12 cellular contexts compared by ENCODE assay signal in genomic region chr14:100541621-100542560, GRCh38.
"Had no signal": no experiment of that assay in that cellular context is flagged by ENCODE, and none has a peak within 500 bp of the region (broad histone marks: within the 10 kb centered on the region; RNA-seq: fewer than 3 reads in every experiment).

No MANE protein-coding gene starts in this region.

- H3K9me3 Mint-ChIP-seq: activated naive CD4-positive, alpha-beta T cell treated with anti-CD3 and anti-CD28 coated beads, Interleukin-2, amount 50 U/mL, for 72 hours; immature natural killer cell; memory B cell; type B pancreatic cell had no signal

- H3K9me3 ChIP-seq: breast epithelium, esophagus squamous epithelium had no signal

- H3K27me3 Mint-ChIP-seq: memory B cell, type B pancreatic cell had no signal

- H3K4me3 Mint-ChIP-seq: immature natural killer cell, memory B cell, type B pancreatic cell had no signal

- H3K36me3 Mint-ChIP-seq: activated naive CD4-positive, alpha-beta T cell treated with anti-CD3 and anti-CD28 coated beads, Interleukin-2, amount 50 U/mL, for 72 hours; immature natural killer cell; memory B cell; type B pancreatic cell had no signal

- H3K4me3 ChIP-seq: breast epithelium, esophagus squamous epithelium had no signal

- H3K36me3 ChIP-seq: breast epithelium, esophagus squamous epithelium had no signal

- ATAC-seq: activated naive CD4-positive, alpha-beta T cell treated with anti-CD3 and anti-CD28 coated beads, Interleukin-2, amount 50 U/mL, for 72 hours; left colon; SK-N-SH treated with all-trans-retinoic acid at 6 μM for 48 hours had no signal

- H3K27ac ChIP-seq: esophagus squamous epithelium had no signal

- H3K27ac Mint-ChIP-seq: memory B cell, type B pancreatic cell had no signal

- DNase-seq: activated CD4-positive, alpha-beta T cell treated with anti-CD3 and anti-CD28 coated beads for 4 hours; esophagus squamous epithelium; foreskin fibroblast; immature natural killer cell; stimulated activated CD4-positive, alpha-beta T cell treated with anti-CD3 and anti-CD28 coated beads, Interleukin-1b, Interleukin-23, amount 100 ng/mL, for 48 hours; stimulated activated naive CD4-positive, alpha-beta T cell treated with Interleukin-2 at 50 U/mL for 16 hours had no signal

- H3K4me1 ChIP-seq: breast epithelium had no signal

- H3K27me3 ChIP-seq: breast epithelium had no signal
